Comparison of ENCODE assay signal across 8 cellular contexts in the genomic region with DNA sequence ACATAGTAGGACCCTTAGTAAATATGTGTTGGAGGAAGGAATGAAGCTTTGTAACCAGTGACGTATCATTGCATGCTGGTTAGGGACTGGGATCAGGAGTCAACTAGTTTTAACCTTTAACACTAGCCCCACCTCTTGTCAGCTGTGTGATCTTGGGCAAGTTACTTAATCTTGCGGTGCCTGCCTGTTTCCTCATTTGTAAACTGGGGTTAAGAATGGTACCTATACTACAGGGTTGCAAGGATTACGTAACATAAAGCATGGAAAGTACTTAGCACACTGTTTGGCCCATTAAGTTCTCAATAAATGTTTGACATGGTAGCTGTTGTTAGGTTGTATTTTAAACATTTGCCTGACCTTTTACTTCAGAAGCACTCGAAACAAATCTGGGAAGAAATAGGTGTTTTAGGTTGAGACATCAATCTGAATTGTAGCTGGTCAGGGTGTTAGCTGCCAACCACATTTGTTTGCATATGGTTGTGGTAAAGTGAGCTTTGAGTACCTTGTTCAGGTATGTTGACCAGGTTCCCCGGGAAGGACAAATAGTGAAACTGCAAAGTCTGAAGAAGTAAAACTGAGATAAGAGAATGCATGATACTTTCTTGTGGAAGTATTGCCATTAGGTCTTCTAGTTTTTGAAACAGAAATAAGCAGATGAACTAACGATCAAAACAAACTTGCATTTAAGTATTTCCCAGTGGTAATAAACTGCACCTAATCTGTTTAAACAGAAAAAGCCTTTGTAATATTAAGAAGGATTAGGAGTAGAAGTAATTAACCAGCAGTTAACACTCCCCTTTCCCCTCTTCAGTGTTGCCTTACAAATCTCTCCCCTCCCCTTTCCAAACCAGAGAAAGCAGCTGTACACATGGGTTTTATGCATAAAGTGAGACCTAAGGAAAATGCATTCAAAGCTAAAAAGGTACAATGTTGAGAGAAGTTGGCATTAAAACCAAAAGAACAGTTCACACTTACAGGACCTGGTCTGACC. TPM values are rescaled to one million over a fixed set of nuclear protein-coding genes. Genes with fewer than 3 reads are reported as not detected.
DNase-seq lines count a peak whose midpoint lies in the region; ATAC-seq, FAIRE-seq and TF ChIP-seq lines count a peak whose summit lies in the region.

No MANE protein-coding gene starts in this region.

- H3K27me3 ChIP-seq in bronchial epithelial cell (ENCODE audit: control insufficient read depth, insufficient read depth, low read length): no peaks in the 10 kb centered on the region

- DNase-seq in D341Med (ENCODE audit: low spot score) (peak; percentile 58), bronchial epithelial cell (ENCODE audit: low read depth) (peak; percentile 87), GM19238 (ENCODE audit: insufficient read length, low spot score) (no peak), activated T-cell treated with anti-CD3 and anti-CD28 coated beads for 4 hours (no peak), NCI-H2171 treated with DMSO at 0.1 percent for 48 hours (lab: John Stamatoyannopoulos, UW) (no peak), NCI-H146 treated with DMSO at 0.1 percent for 48 hours (lab: John Stamatoyannopoulos, UW; ENCODE audit: unreplicated experiment) (no peak)

- no peak for TF ChIP-seq CTCF in bronchial epithelial cell (IDR thresholded peaks at IDR 0.05; ENCODE audit: insufficient read depth, low read length, severe bottlenecking)

- peak; percentile 83 for FAIRE-seq in bronchial epithelial cell (lab: Jason Lieb, UNC)

- no peak overlapping the region for H3K4me3 ChIP-seq in bronchial epithelial cell (ENCODE audit: low read depth, low read length)

- ATAC-seq in GM19468 (IDR thresholded peaks at IDR 0.05; ENCODE audit: extremely low read depth, unreplicated experiment) (peak; percentile 43), HG03460 (IDR thresholded peaks at IDR 0.05; ENCODE audit: unreplicated experiment) (peak; percentile 63)

- H3K36me3 ChIP-seq in bronchial epithelial cell (ENCODE audit: control insufficient read depth, insufficient read depth, low read length): peaks cover 2% of the 10 kb centered on the region

RNA-seq across cellular contexts. Expression of a gene that starts 25.8 kb away (rescaled TPM):
- not detected in 2 replicates for total RNA-seq in bronchial epithelial cell

Comparison
In these comparisons a context has a peak if more than half of its experiments do, and no peak if none do; other contexts are left out.
1. DNase-seq: peak in D341Med (single experiment) and bronchial epithelial cell (single experiment); none in GM19238 (single experiment), activated T-cell treated with anti-CD3 and anti-CD28 coated beads for 4 hours (single experiment), NCI-H2171 treated with DMSO at 0.1 percent for 48 hours (single experiment) and NCI-H146 treated with DMSO at 0.1 percent for 48 hours (single experiment).